ENCODE assay signal across 1 cellular context in the genomic region with DNA sequence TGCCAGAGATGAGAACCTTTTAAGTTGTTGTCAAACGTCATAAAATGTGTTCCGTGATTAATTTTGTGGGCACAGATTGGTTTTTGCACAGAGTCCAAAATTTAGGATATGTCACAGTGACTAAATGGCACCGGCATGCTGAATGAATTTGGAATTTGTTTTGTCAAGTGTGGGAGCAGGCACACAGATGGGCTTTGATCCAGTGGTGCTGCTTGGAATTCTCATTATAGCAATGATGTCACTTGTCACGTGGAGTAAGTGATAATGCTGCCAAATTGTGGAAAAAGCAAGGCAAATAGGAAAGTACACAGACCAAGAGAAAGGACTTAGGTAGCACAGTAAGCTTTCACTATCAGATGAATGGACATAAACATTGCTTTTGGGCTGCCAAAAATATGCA.
A peak's percentile ranks its signal among the peaks of the same experiment; 100 is the strongest.
TF ChIP-seq lines count a peak whose summit lies in the region.

No MANE protein-coding gene starts in this region.

TF ChIP-seq in IMR-90, 13 proteins besides CTCF, POLR2A, EP300 and RAD21:
- TF ChIP-seq, protein P1, sequence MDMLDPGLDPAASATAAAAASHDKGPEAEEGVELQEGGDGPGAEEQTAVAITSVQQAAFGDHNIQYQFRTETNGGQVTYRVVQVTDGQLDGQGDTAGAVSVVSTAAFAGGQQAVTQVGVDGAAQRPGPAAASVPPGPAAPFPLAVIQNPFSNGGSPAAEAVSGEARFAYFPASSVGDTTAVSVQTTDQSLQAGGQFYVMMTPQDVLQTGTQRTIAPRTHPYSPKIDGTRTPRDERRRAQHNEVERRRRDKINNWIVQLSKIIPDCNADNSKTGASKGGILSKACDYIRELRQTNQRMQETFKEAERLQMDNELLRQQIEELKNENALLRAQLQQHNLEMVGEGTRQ (IDR thresholded peaks at IDR 0.05; ENCODE audit: low read depth, low read length): 0 out of 2 replicates have a peak, but pooled peaks have one; percentile 26
- no peak for TF ChIP-seq FOS (IDR thresholded peaks at IDR 0.05; ENCODE audit: low read depth, low read length)
